40 cellular contexts compared by ENCODE assay signal in the genomic region with DNA sequence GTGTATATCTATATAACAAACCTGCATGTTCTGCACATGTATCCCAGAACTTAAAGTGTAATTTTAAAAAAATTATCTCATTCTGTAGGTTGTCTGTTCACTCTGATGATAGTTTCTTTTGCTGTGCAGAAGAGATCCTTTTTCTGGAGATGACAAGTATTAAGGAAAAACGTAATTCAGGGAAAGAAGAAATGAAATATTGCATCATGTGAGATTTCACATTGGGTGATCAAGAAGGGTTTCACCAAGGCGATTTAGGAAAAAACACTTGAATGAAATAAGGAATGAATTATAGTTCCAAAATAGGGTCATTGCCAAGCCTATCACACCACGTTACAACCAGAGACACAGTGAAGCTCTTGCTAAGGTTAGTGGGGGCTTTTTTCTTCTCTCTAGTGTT.
"Had no signal": no experiment of that assay in that cellular context is flagged by ENCODE, and none has a peak within 500 bp of the region (broad histone marks: within the 10 kb centered on the region; RNA-seq: fewer than 3 reads in every experiment).

No MANE protein-coding gene starts in this region.

- H3K36me3 ChIP-seq: adrenal gland, ascending aorta, brain microvascular endothelial cell, breast epithelium, cardiac muscle cell had no signal

- H3K36me3 Mint-ChIP-seq: activated naive CD4-positive, alpha-beta T cell treated with anti-CD3 and anti-CD28 coated beads, Interleukin-2, amount 10 ng/mL, durations not matched to agents 7 days and 5 days; activated naive CD4-positive, alpha-beta T cell treated with anti-CD3 and anti-CD28 coated beads, Interleukin-2, amount 50 U/mL, for 24 hours; activated naive CD4-positive, alpha-beta T cell treated with anti-CD3 and anti-CD28 coated beads, Interleukin-2, amount 50 U/mL, for 72 hours; activated naive CD8-positive, alpha-beta T cell; activated naive CD8-positive, alpha-beta T cell treated with anti-CD3 and anti-CD28 coated beads for 36 hours; activated naive CD8-positive, alpha-beta T cell treated with anti-CD3 and anti-CD28 coated beads, Interleukin-2, amount 10 ng/mL, durations not matched to agents 7 days and 5 days; brain had no signal

- H3K4me3 ChIP-seq: adrenal gland, ascending aorta, body of pancreas, breast epithelium, cardiac muscle cell had no signal

- H3K27me3 Mint-ChIP-seq: activated naive CD4-positive, alpha-beta T cell treated with anti-CD3 and anti-CD28 coated beads, Interleukin-2, amount 10 ng/mL, durations not matched to agents 7 days and 5 days; activated naive CD4-positive, alpha-beta T cell treated with anti-CD3 and anti-CD28 coated beads, Interleukin-2, amount 50 U/mL, for 24 hours; activated naive CD8-positive, alpha-beta T cell treated with anti-CD3 and anti-CD28 coated beads for 36 hours; activated naive CD8-positive, alpha-beta T cell treated with anti-CD3 and anti-CD28 coated beads, Interleukin-2, amount 10 ng/mL, durations not matched to agents 7 days and 5 days; activated naive CD8-positive, alpha-beta T cell treated with anti-CD3 and anti-CD28 coated beads, Interleukin-2, amount 50 U/mL, for 24 hours; activated T-cell treated with anti-CD3 and anti-CD28 coated beads, Interleukin-2, amount 50 U/mL, for 24 hours; activated T-helper 17 cell treated with anti-CD3 and anti-CD28 coated beads, Interleukin-2, amount 50 U/mL, for 72 hours had no signal

- H3K4me3 Mint-ChIP-seq: activated naive CD4-positive, alpha-beta T cell treated with anti-CD3 and anti-CD28 coated beads for 36 hours; activated naive CD4-positive, alpha-beta T cell treated with anti-CD3 and anti-CD28 coated beads, Interleukin-2, amount 10 ng/mL, durations not matched to agents 7 days and 5 days; activated naive CD4-positive, alpha-beta T cell treated with anti-CD3 and anti-CD28 coated beads, Interleukin-2, amount 50 U/mL, for 24 hours; activated naive CD8-positive, alpha-beta T cell; activated naive CD8-positive, alpha-beta T cell treated with anti-CD3 and anti-CD28 coated beads for 36 hours; activated naive CD8-positive, alpha-beta T cell treated with anti-CD3 and anti-CD28 coated beads, Interleukin-2, amount 10 ng/mL, durations not matched to agents 7 days and 5 days; activated naive CD8-positive, alpha-beta T cell treated with anti-CD3 and anti-CD28 coated beads, Interleukin-2, amount 50 U/mL, for 24 hours; activated T-cell treated with anti-CD3 and anti-CD28 coated beads, Interleukin-2, amount 50 U/mL, for 24 hours; activated T-cell treated with anti-CD3 and anti-CD28 coated beads, Interleukin-2, amount 50 U/mL, for 4 hours; activated T-cell treated with anti-CD3 and anti-CD28 coated beads, Interleukin-2, amount 50 U/mL, for 72 hours; activated T-helper 1 cell treated with anti-CD3 and anti-CD28 coated beads, Interleukin-12 subunit alpha, Interleukin-12 subunit beta, Interleukin-2, Interleukin-4 antibody, amounts not matched to agents 30 ng/mL and 10 ng/mL and 1 ng/mL, durations not matched to agents 14 hours and 24 hours and 36 hours; activated T-helper 17 cell treated with anti-CD3 and anti-CD28 coated beads, Interleukin-2, amount 50 U/mL, for 72 hours; brain; central memory CD8-positive, alpha-beta T cell had no signal

- H3K9me3 Mint-ChIP-seq: activated naive CD4-positive, alpha-beta T cell treated with anti-CD3 and anti-CD28 coated beads for 36 hours; activated naive CD4-positive, alpha-beta T cell treated with anti-CD3 and anti-CD28 coated beads, Interleukin-2, amount 10 ng/mL, durations not matched to agents 7 days and 5 days; activated naive CD4-positive, alpha-beta T cell treated with anti-CD3 and anti-CD28 coated beads, Interleukin-2, amount 50 U/mL, for 72 hours; activated naive CD8-positive, alpha-beta T cell treated with anti-CD3 and anti-CD28 coated beads for 36 hours; activated naive CD8-positive, alpha-beta T cell treated with anti-CD3 and anti-CD28 coated beads, Interleukin-2, amount 50 U/mL, for 24 hours; activated T-cell treated with anti-CD3 and anti-CD28 coated beads, Interleukin-2, amount 50 U/mL, for 24 hours; activated T-cell treated with anti-CD3 and anti-CD28 coated beads, Interleukin-2, amount 50 U/mL, for 4 hours; activated T-cell treated with anti-CD3 and anti-CD28 coated beads, Interleukin-2, amount 50 U/mL, for 72 hours; activated T-helper 1 cell treated with anti-CD3 and anti-CD28 coated beads, Interleukin-12 subunit alpha, Interleukin-12 subunit beta, Interleukin-2, Interleukin-4 antibody, amounts not matched to agents 30 ng/mL and 10 ng/mL and 1 ng/mL, durations not matched to agents 14 hours and 24 hours and 36 hours; activated T-helper 17 cell treated with anti-CD3 and anti-CD28 coated beads, Interleukin-2, amount 50 U/mL, for 72 hours; activated T-helper 2 cell treated with anti-CD3 and anti-CD28 coated beads, Interferon-gamma antibody, Interleukin-2, Interleukin-4, amounts not matched to agents 10 μg/mL and 5 μg/mL and 100 μg/mL, durations not matched to agents 14 hours and 24 hours and 36 hours; brain; central memory CD8-positive, alpha-beta T cell had no signal

- H3K27ac ChIP-seq: adrenal gland, ascending aorta, body of pancreas, brain microvascular endothelial cell, breast epithelium, cardiac muscle cell had no signal

- ATAC-seq: activated naive CD4-positive, alpha-beta T cell treated with anti-CD3 and anti-CD28 coated beads, Interleukin-2, amount 50 U/mL, for 72 hours; activated naive CD8-positive, alpha-beta T cell treated with anti-CD3 and anti-CD28 coated beads, Interleukin-2, amount 50 U/mL, for 24 hours; activated T-cell treated with anti-CD3 and anti-CD28 coated beads, Interleukin-2, amount 50 U/mL, for 4 hours; activated T-cell treated with anti-CD3 and anti-CD28 coated beads, Interleukin-2, amount 50 U/mL, for 72 hours; activated T-helper 17 cell treated with anti-CD3 and anti-CD28 coated beads, Interleukin-2, amount 50 U/mL, for 72 hours; body of pancreas had no signal

- DNase-seq: activated effector memory CD4-positive, alpha-beta T cell treated with anti-CD3 and anti-CD28 coated beads, Interleukin-2, amount 50 U/mL, for 16 hours; activated effector memory CD4-positive, alpha-beta T cell treated with Interleukin-2 at 50 U/mL for 16 hours; activated gamma-delta T cell; activated gamma-delta T cell treated with Interleukin-2 at 50 U/mL for 16 hours; activated naive CD4-positive, alpha-beta T cell; activated naive CD4-positive, alpha-beta T cell treated with anti-CD3 and anti-CD28 coated beads for 36 hours; activated naive CD4-positive, alpha-beta T cell treated with anti-CD3 and anti-CD28 coated beads, Interleukin-2, amount 10 ng/mL, durations not matched to agents 7 days and 5 days; activated naive CD4-positive, alpha-beta T cell treated with anti-CD3 and anti-CD28 coated beads, Interleukin-2, amount 50 U/mL, for 16 hours; activated naive CD4-positive, alpha-beta T cell treated with Interleukin-2 at 50 U/mL for 16 hours; activated naive CD8-positive, alpha-beta T cell treated with anti-CD3 and anti-CD28 coated beads for 36 hours; activated naive CD8-positive, alpha-beta T cell treated with anti-CD3 and anti-CD28 coated beads, Interleukin-2, amount 10 ng/mL, durations not matched to agents 7 days and 5 days; activated naive CD8-positive, alpha-beta T cell treated with anti-CD3 and anti-CD28 coated beads, Interleukin-2, amount 50 U/mL, for 24 hours; activated T-cell treated with anti-CD3 and anti-CD28 coated beads, Interleukin-2, amount 50 U/mL, for 1 hour; activated T-cell treated with anti-CD3 and anti-CD28 coated beads, Interleukin-2, amount 50 U/mL, for 24 hours; activated T-cell treated with anti-CD3 and anti-CD28 coated beads, Interleukin-2, amount 50 U/mL, for 4 hours; activated T-cell treated with anti-CD3 and anti-CD28 coated beads, Interleukin-2, amount 50 U/mL, for 48 hours; activated T-cell treated with anti-CD3 and anti-CD28 coated beads, Interleukin-2, amount 50 U/mL, for 72 hours; adrenal gland; amniotic stem cell; amygdala; anterior cingulate cortex; aorta; body of pancreas; brain microvascular endothelial cell; caudate nucleus; central memory CD4-positive, alpha-beta T cell; cerebellar nuclear complex had no signal

- FAIRE-seq: astrocyte, bronchial epithelial cell had no signal

- H3K4me1 Mint-ChIP-seq: activated naive CD4-positive, alpha-beta T cell treated with anti-CD3 and anti-CD28 coated beads, Interleukin-2, amount 10 ng/mL, durations not matched to agents 7 days and 5 days; activated naive CD4-positive, alpha-beta T cell treated with anti-CD3 and anti-CD28 coated beads, Interleukin-2, amount 50 U/mL, for 24 hours; activated naive CD8-positive, alpha-beta T cell treated with anti-CD3 and anti-CD28 coated beads, Interleukin-2, amount 10 ng/mL, durations not matched to agents 7 days and 5 days; activated naive CD8-positive, alpha-beta T cell treated with anti-CD3 and anti-CD28 coated beads, Interleukin-2, amount 50 U/mL, for 24 hours; activated T-helper 17 cell treated with anti-CD3 and anti-CD28 coated beads, Interleukin-2, amount 50 U/mL, for 72 hours; brain; central memory CD8-positive, alpha-beta T cell had no signal

- H3K4me1 ChIP-seq: adrenal gland, ascending aorta, body of pancreas, breast epithelium had no signal

- H3K27me3 ChIP-seq: adrenal gland, ascending aorta, body of pancreas, brain microvascular endothelial cell, breast epithelium, cardiac muscle cell had no signal

- H3K9me3 ChIP-seq: adrenal gland, ascending aorta, body of pancreas, breast epithelium had no signal

- H3K27ac Mint-ChIP-seq: activated naive CD4-positive, alpha-beta T cell treated with anti-CD3 and anti-CD28 coated beads for 36 hours; activated naive CD4-positive, alpha-beta T cell treated with anti-CD3 and anti-CD28 coated beads, Interleukin-2, amount 10 ng/mL, durations not matched to agents 7 days and 5 days; activated naive CD4-positive, alpha-beta T cell treated with anti-CD3 and anti-CD28 coated beads, Interleukin-2, amount 50 U/mL, for 24 hours; activated naive CD4-positive, alpha-beta T cell treated with anti-CD3 and anti-CD28 coated beads, Interleukin-2, amount 50 U/mL, for 72 hours; activated naive CD8-positive, alpha-beta T cell; activated naive CD8-positive, alpha-beta T cell treated with anti-CD3 and anti-CD28 coated beads for 36 hours; activated naive CD8-positive, alpha-beta T cell treated with anti-CD3 and anti-CD28 coated beads, Interleukin-2, amount 10 ng/mL, durations not matched to agents 7 days and 5 days; activated naive CD8-positive, alpha-beta T cell treated with anti-CD3 and anti-CD28 coated beads, Interleukin-2, amount 50 U/mL, for 24 hours; activated T-cell treated with anti-CD3 and anti-CD28 coated beads, Interleukin-2, amount 50 U/mL, for 24 hours; activated T-cell treated with anti-CD3 and anti-CD28 coated beads, Interleukin-2, amount 50 U/mL, for 72 hours; activated T-helper 1 cell treated with anti-CD3 and anti-CD28 coated beads, Interleukin-12 subunit alpha, Interleukin-12 subunit beta, Interleukin-2, Interleukin-4 antibody, amounts not matched to agents 30 ng/mL and 10 ng/mL and 1 ng/mL, durations not matched to agents 14 hours and 24 hours and 36 hours; activated T-helper 17 cell treated with anti-CD3 and anti-CD28 coated beads, Interleukin-2, amount 50 U/mL, for 72 hours; activated T-helper 2 cell treated with anti-CD3 and anti-CD28 coated beads, Interferon-gamma antibody, Interleukin-2, Interleukin-4, amounts not matched to agents 10 μg/mL and 5 μg/mL and 100 μg/mL, durations not matched to agents 14 hours and 24 hours and 36 hours; brain had no signal
